In the genomic region with DNA sequence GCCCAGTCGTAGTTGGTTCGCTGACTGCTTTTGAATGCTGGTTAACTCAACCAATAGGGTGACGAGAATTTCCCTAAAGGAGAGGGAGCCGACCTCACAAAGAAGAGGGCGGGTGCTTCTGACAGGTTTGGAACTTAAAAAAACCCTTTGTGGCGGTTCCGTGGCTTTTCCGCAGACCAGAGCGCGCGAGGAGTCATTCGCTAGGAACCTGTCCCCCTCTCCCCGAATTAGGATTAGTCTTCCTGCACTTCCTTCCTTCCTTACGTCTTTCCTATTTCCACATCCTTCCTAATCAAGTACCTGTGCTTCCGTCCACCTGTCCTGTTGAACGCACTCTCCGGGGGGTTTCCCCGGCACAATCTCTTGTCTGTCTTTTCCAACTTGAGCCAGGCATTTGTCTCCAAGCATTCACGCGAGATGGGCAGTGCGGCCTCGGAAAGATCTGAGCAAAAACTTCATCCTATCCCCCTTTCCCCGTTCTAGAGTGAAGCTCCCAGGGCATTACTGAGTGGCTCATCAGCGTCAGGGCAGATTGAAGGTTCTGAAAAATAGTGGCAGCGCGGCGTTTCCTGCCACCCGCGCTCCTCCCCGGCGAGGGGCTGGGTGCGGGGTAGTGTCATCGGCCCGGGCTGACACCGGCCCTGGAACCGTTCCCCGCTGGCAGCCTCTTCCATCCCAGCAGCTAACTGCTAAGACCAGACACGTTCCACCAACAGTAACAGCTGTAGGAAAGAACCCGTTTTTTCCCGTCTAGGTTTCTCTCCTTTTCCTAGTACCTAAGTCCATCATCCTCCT, we compare ENCODE assay signal across 8 cellular contexts. TPM values are rescaled to one million over a fixed set of nuclear protein-coding genes. Genes with fewer than 3 reads are reported as not detected.
DNase-seq lines count a peak whose midpoint lies in the region; ATAC-seq and TF ChIP-seq lines count a peak whose summit lies in the region.

No MANE protein-coding gene starts in this region.

- peak overlapping the region; percentile 88 for H3K9ac ChIP-seq in muscle layer of colon (ENCODE audit: low read length)

- CTCF ChIA-PET in PC-9 (lab: Charles Lee), result no interaction called here

- H4K20me1 ChIP-seq in PC-9 (ENCODE audit: insufficient read depth), result no peaks in the 10 kb centered on the region

- H3K36me3 ChIP-seq in PC-9 (ENCODE audit: low read depth), result no peaks in the 10 kb centered on the region
- no peaks in the 10 kb centered on the region for H3K36me3 ChIP-seq in muscle layer of colon (ENCODE audit: insufficient read depth, low read length)

- no TSS peak for BruUV-seq in PC-9 (replicated peaks; lab: Mats Ljungman, UMichigan)

- peak overlapping the region; percentile 97 for H3K4me3 Mint-ChIP-seq in activated T-cell treated with anti-CD3 and anti-CD28 coated beads, Interleukin-2, amount 50 U/mL, for 4 hours

- TF ChIP-seq CTCF in PC-9 (conservative IDR thresholded peaks at IDR 0.05), result no peak

- H3K9me3 Mint-ChIP-seq in activated T-cell treated with anti-CD3 and anti-CD28 coated beads, Interleukin-2, amount 50 U/mL, for 4 hours, result no peaks in the 10 kb centered on the region

- H3K4me2 ChIP-seq in PC-9, result peak overlapping the region; percentile 98

- H3K4me1 Mint-ChIP-seq in activated T-cell treated with anti-CD3 and anti-CD28 coated beads, Interleukin-2, amount 50 U/mL, for 4 hours (ENCODE audit: low read depth), result peaks cover 28% of the 10 kb centered on the region

- H3K9me2 ChIP-seq in PC-9 (ENCODE audit: insufficient read depth), result no peaks in the 10 kb centered on the region

- DNase-seq in DMS153 treated with DMSO at 0.1 percent for 48 hours (lab: John Stamatoyannopoulos, UW; ENCODE audit: unreplicated experiment) (peak; percentile 97), PC-9 (peak; percentile 63 to 86)
- DNase-seq in activated T-cell treated with anti-CD3 and anti-CD28 coated beads, Interleukin-2, amount 50 U/mL, for 4 hours, result peak; percentile 69
- DNase-seq in stimulated activated CD8-positive, alpha-beta memory T cell treated with anti-CD3 and anti-CD28 coated beads, Interleukin-7, amount 100 ng/mL, for 1 hour (ENCODE audit: low read depth in 2 of 2), result peak; percentile 55 to 57

- POLR2A ChIA-PET in PC-9 (lab: Charles Lee; ENCODE audit: unreplicated experiment), result interaction anchor here (0.6 to 0.7 kb wide), 2 partner anchors 20 to 1321 kb away, joined by 3 to 8 read pairs; no protein-coding TSS in a partner anchor

- H3K9me3 ChIP-seq in PC-9 (ENCODE audit: insufficient read depth, low read depth), result no peaks in the 10 kb centered on the region
- no peaks in the 10 kb centered on the region for H3K9me3 ChIP-seq in muscle layer of colon (ENCODE audit: low read length)

- H3K27ac ChIP-seq in PC-9 (no peak overlapping the region), muscle layer of colon (ENCODE audit: low read depth, low read length) (peak overlapping the region; percentile 84)

- TF ChIP-seq EP300 in Ishikawa (IDR thresholded peaks at IDR 0.05; ENCODE audit: borderline replicate concordance), result no peak; the same call in 1 of the 2 replicates

- ATAC-seq in GM21576 (IDR thresholded peaks at IDR 0.05; ENCODE audit: unreplicated experiment) (peak; percentile 84), esophagus mucosa (peak; percentile 90)
- ATAC-seq in activated T-cell treated with anti-CD3 and anti-CD28 coated beads, Interleukin-2, amount 50 U/mL, for 4 hours, result peak; percentile 79

- H3F3A ChIP-seq in PC-9 (ENCODE audit: insufficient read depth, low read depth), result peaks cover 14% of the 10 kb centered on the region

- peaks cover 29% of the 10 kb centered on the region for H3K4me1 ChIP-seq in PC-9 (replicated peaks; ENCODE audit: insufficient read depth)
- peaks cover 14% of the 10 kb centered on the region for H3K4me1 ChIP-seq in muscle layer of colon (ENCODE audit: insufficient read depth, low read length)

- no peaks in the 10 kb centered on the region for H3K27me3 Mint-ChIP-seq in activated T-cell treated with anti-CD3 and anti-CD28 coated beads, Interleukin-2, amount 50 U/mL, for 4 hours (ENCODE audit: low read depth)

- peaks cover 33% of the 10 kb centered on the region for H3K79me2 ChIP-seq in PC-9 (ENCODE audit: low read depth)

- TF ChIP-seq RAD21 in Ishikawa (IDR thresholded peaks at IDR 0.05; ENCODE audit: low read depth), result no peak

- H3K4me3 ChIP-seq in PC-9 (peak overlapping the region; percentile 77), muscle layer of colon (ENCODE audit: low read depth in 1 of 2, low read length in 2 of 2) (peak overlapping the region; percentile 87 to 93)

- H3K27me3 ChIP-seq in PC-9 (ENCODE audit: insufficient read depth, low read depth) (no peaks in the 10 kb centered on the region), muscle layer of colon (ENCODE audit: control insufficient read depth in 1 of 2, insufficient read depth in 2 of 2, low read length in 2 of 2) (no peaks in the 10 kb centered on the region)

- no peaks in the 10 kb centered on the region for H3K36me3 Mint-ChIP-seq in activated T-cell treated with anti-CD3 and anti-CD28 coated beads, Interleukin-2, amount 50 U/mL, for 4 hours (ENCODE audit: insufficient read depth)

- intact Hi-C loops in PC-9 (cut with micrococcal nuclease; ENCODE audit: unreplicated experiment), result loop anchor here (1.0 to 2.0 kb wide), 3 partner anchors 122 to 297 kb away; no protein-coding TSS in a partner anchor

- H2AFZ ChIP-seq in PC-9, result peak overlapping the region; percentile 97

TF ChIP-seq in Ishikawa, 13 proteins besides CTCF, POLR2A, EP300 and RAD21:
- TF ChIP-seq, protein P1, sequence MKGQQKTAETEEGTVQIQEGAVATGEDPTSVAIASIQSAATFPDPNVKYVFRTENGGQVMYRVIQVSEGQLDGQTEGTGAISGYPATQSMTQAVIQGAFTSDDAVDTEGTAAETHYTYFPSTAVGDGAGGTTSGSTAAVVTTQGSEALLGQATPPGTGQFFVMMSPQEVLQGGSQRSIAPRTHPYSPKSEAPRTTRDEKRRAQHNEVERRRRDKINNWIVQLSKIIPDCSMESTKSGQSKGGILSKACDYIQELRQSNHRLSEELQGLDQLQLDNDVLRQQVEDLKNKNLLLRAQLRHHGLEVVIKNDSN (IDR thresholded peaks at IDR 0.05), result no peak
- TF ChIP-seq FOXM1 (IDR thresholded peaks at IDR 0.05; ENCODE audit: borderline replicate concordance, low read depth) (no peak), TAF1 (IDR thresholded peaks at IDR 0.05; ENCODE audit: low read depth) (no peak; the same call in 1 of the 2 replicates), EGR1 (IDR thresholded peaks at IDR 0.05) (no peak), TCF12 (IDR thresholded peaks at IDR 0.05; ENCODE audit: low read depth) (0 out of 2 replicates have a peak, but pooled peaks have one; percentile 9), CREB1 (IDR thresholded peaks at IDR 0.05; ENCODE audit: low read depth) (no peak), ZBTB7A (IDR thresholded peaks at IDR 0.05; ENCODE audit: low read depth) (no peak), TEAD4 (IDR thresholded peaks at IDR 0.05) (no peak), YY1 (IDR thresholded peaks at IDR 0.05; ENCODE audit: low read depth) (0 out of 2 replicates have a peak, but pooled peaks have one; percentile 4), NFIC (IDR thresholded peaks at IDR 0.05) (no peak), CEBPB (IDR thresholded peaks at IDR 0.05) (0 out of 2 replicates have a peak, but pooled peaks have one; percentile 1)
- TF ChIP-seq, protein P2, sequence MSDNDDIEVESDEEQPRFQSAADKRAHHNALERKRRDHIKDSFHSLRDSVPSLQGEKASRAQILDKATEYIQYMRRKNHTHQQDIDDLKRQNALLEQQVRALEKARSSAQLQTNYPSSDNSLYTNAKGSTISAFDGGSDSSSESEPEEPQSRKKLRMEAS (IDR thresholded peaks at IDR 0.05), result no peak; the same call in 1 of the 2 replicates
- TF ChIP-seq, protein P3, sequence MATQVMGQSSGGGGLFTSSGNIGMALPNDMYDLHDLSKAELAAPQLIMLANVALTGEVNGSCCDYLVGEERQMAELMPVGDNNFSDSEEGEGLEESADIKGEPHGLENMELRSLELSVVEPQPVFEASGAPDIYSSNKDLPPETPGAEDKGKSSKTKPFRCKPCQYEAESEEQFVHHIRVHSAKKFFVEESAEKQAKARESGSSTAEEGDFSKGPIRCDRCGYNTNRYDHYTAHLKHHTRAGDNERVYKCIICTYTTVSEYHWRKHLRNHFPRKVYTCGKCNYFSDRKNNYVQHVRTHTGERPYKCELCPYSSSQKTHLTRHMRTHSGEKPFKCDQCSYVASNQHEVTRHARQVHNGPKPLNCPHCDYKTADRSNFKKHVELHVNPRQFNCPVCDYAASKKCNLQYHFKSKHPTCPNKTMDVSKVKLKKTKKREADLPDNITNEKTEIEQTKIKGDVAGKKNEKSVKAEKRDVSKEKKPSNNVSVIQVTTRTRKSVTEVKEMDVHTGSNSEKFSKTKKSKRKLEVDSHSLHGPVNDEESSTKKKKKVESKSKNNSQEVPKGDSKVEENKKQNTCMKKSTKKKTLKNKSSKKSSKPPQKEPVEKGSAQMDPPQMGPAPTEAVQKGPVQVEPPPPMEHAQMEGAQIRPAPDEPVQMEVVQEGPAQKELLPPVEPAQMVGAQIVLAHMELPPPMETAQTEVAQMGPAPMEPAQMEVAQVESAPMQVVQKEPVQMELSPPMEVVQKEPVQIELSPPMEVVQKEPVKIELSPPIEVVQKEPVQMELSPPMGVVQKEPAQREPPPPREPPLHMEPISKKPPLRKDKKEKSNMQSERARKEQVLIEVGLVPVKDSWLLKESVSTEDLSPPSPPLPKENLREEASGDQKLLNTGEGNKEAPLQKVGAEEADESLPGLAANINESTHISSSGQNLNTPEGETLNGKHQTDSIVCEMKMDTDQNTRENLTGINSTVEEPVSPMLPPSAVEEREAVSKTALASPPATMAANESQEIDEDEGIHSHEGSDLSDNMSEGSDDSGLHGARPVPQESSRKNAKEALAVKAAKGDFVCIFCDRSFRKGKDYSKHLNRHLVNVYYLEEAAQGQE (IDR thresholded peaks at IDR 0.05; ENCODE audit: low read depth), result no peak
TF ChIP-seq in Ishikawa: peak in this region for 3.

RNA-seq across cellular contexts. Expression of a gene that starts 1.5 kb away (rescaled TPM):
- total RNA-seq in PC-9 (2021), result 4.6 and 4.7 TPM in 2 replicates
- 10 to 100 TPM; 18.4 to 19.7 (median 19.4) TPM for total RNA-seq in activated T-cell treated with anti-CD3 and anti-CD28 coated beads, Interleukin-2, amount 50 U/mL, for 4 hours
- 27.8 TPM for total RNA-seq in esophagus mucosa
